ENCODE assay signal across 1 cellular context in the genomic region with DNA sequence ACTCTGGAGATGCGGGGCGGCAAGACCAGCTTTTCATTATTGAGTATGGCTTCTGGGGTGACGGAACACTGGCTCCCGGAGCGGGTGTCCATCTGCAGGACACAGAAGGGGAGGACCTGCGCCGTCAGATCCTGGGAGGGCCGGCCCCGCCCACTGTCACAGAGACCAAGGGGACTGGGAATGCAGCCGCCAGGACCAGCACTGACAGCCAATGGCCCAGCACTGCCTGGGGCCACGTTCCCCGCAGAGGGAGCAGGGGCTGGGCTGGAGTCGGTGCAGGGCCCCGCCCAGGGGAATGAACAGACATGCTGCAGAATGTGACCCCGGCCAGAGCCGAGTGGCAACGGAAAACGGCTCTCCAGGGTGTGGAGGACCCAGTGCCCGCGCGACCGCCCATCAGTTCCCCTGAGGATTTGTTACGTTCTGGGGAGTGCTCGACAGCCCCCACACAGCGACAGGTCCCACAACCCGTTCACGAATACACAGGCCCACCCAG.
TF ChIP-seq lines count a peak whose summit lies in the region.

A gene with protein sequence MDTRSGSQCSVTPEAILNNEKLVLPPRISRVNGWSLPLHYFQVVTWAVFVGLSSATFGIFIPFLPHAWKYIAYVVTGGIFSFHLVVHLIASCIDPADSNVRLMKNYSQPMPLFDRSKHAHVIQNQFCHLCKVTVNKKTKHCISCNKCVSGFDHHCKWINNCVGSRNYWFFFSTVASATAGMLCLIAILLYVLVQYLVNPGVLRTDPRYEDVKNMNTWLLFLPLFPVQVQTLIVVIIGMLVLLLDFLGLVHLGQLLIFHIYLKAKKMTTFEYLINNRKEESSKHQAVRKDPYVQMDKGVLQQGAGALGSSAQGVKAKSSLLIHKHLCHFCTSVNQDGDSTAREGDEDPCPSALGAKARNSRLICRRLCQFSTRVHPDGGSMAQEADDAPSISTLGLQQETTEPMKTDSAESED (minus strand): TSS at position 476 of the 496 bp plus-strand sequence. CDS start 384 bp downstream, at position 92.

TF ChIP-seq in K562, 482 proteins besides CTCF, POLR2A, EP300 and RAD21:
- TF ChIP-seq NRF1 (conservative IDR thresholded peaks at IDR 0.05 in 1 of 2, IDR thresholded peaks at IDR 0.05 in 1 of 2) (peak; percentile 38 to 50; a peak in 2 of 4 replicates), ZNF134 (CRISPR knock-in tag; conservative IDR thresholded peaks at IDR 0.05) (no peak), BMI1 (IDR thresholded peaks at IDR 0.05; ENCODE audit: low read length) (no peak), KLF1 (tag; IDR thresholded peaks at IDR 0.05) (peak; percentile 47; the same call in 1 of the 2 replicates), POLR2G (IDR thresholded peaks at IDR 0.05; ENCODE audit: low read depth, low read length) (peak; percentile 56), SAP30 (IDR thresholded peaks at IDR 0.05; ENCODE audit: borderline replicate concordance, insufficient read depth, low read depth, low read length, poor library complexity, severe bottlenecking) (no peak)
